ENCODE assay signal across 16 cellular contexts in genomic region chr21:33531007-33531406, GRCh38. TPM values are rescaled to one million over a fixed set of nuclear protein-coding genes. Genes with fewer than 3 reads are reported as not detected.
A peak's percentile ranks its signal among the peaks of the same experiment; 100 is the strongest.
DNase-seq lines count a peak whose midpoint lies in the region; ATAC-seq and TF ChIP-seq lines count a peak whose summit lies in the region.
"Had no signal": no experiment of that assay in that cellular context is flagged by ENCODE, and none has a peak within 500 bp of the region (broad histone marks: within the 10 kb centered on the region; RNA-seq: fewer than 3 reads in every experiment).

No MANE protein-coding gene starts in this region.

- no peaks in the 10 kb centered on the region for H3K9me3 Mint-ChIP-seq in MCF 10A (ENCODE audit: unreplicated experiment)
- H3K9me3 Mint-ChIP-seq in activated T-helper 17 cell treated with anti-CD3 and anti-CD28 coated beads, Interleukin-2, amount 50 U/mL, for 72 hours: no peaks in the 10 kb centered on the region
- H3K9me3 Mint-ChIP-seq in memory B cell: no peaks in the 10 kb centered on the region
- H3K9me3 Mint-ChIP-seq: CD4-positive, alpha-beta memory T cell; H9 had no signal

- H4K20me1 ChIP-seq in mammary epithelial cell (ENCODE audit: insufficient read depth, low read length): no peaks in the 10 kb centered on the region

- no peaks in the 10 kb centered on the region for H3K9me3 ChIP-seq in mammary epithelial cell (replicated peaks; ENCODE audit: insufficient read depth, low read length)

- intact Hi-C loops in MCF 10A (cut with micrococcal nuclease) (no loop called here), mammary epithelial cell (cut with micrococcal nuclease) (no loop called here)

- peaks cover 52% of the 10 kb centered on the region for H3K36me3 ChIP-seq in mammary epithelial cell (ENCODE audit: insufficient read depth, low read length)

- no peak overlapping the region for H3K9ac ChIP-seq in mammary epithelial cell (ENCODE audit: insufficient read depth, low read length)
- H3K9ac ChIP-seq: GM23248 had no signal

- no peak overlapping the region for H3K27ac ChIP-seq in mammary epithelial cell (ENCODE audit: insufficient read depth, low read depth, low read length)
- H3K27ac ChIP-seq: GM23248 had no signal

- POLR2A ChIA-PET in MCF 10A (lab: Yijun Ruan, JAX): interaction anchor here (0.7 to 2.1 kb wide), 5 partner anchors 9 to 51 kb away, joined by 3 to 9 read pairs (median 5); partner anchors contain the start of genes GART, SON and TMEM50B

- no peaks in the 10 kb centered on the region for H3K27me3 ChIP-seq in mammary epithelial cell (ENCODE audit: insufficient read depth, low read length)

- H3K36me3 Mint-ChIP-seq in MCF 10A (ENCODE audit: insufficient read depth, unreplicated experiment) (peaks cover 98% of the 10 kb centered on the region), memory B cell (peaks cover 30% of the 10 kb centered on the region)
- H3K36me3 Mint-ChIP-seq in activated T-helper 17 cell treated with anti-CD3 and anti-CD28 coated beads, Interleukin-2, amount 50 U/mL, for 72 hours (ENCODE audit: low read depth): peaks cover 100% of the 10 kb centered on the region

- H3K27me3 Mint-ChIP-seq in MCF 10A (ENCODE audit: insufficient read depth, unreplicated experiment): no peaks in the 10 kb centered on the region
- no peaks in the 10 kb centered on the region for H3K27me3 Mint-ChIP-seq in activated T-helper 17 cell treated with anti-CD3 and anti-CD28 coated beads, Interleukin-2, amount 50 U/mL, for 72 hours
- no peaks in the 10 kb centered on the region for H3K27me3 Mint-ChIP-seq in memory B cell
- H3K27me3 Mint-ChIP-seq: CD4-positive, alpha-beta memory T cell had no signal

- H3K4me1 ChIP-seq in mammary epithelial cell (ENCODE audit: insufficient read depth, low read length): no peaks in the 10 kb centered on the region

- CTCF ChIA-PET in MCF 10A (lab: Yijun Ruan, JAX): no interaction called here
- CTCF ChIA-PET in mammary epithelial cell (lab: Charles Lee; ENCODE audit: low non-redundant PET): no interaction called here

- H3K4me3 Mint-ChIP-seq in MCF 10A (ENCODE audit: unreplicated experiment): no peak overlapping the region
- no peak overlapping the region for H3K4me3 Mint-ChIP-seq in activated T-helper 17 cell treated with anti-CD3 and anti-CD28 coated beads, Interleukin-2, amount 50 U/mL, for 72 hours
- H3K4me3 Mint-ChIP-seq in memory B cell: no peak overlapping the region
- H3K4me3 Mint-ChIP-seq: CD4-positive, alpha-beta memory T cell; H9 had no signal

- TF ChIP-seq CTCF in MCF 10A (IDR thresholded peaks at IDR 0.05; ENCODE audit: unreplicated experiment) (no peak), mammary epithelial cell (conservative IDR thresholded peaks at IDR 0.05 in 1 of 2, IDR thresholded peaks at IDR 0.05 in 1 of 2; ENCODE audit: extremely low read depth in 1 of 2, insufficient read depth in 1 of 2, low read depth in 1 of 2, low read length in 2 of 2) (no peak), foreskin fibroblast (IDR thresholded peaks at IDR 0.05; ENCODE audit: low read depth, low read length) (no peak)

- peaks cover 8% of the 10 kb centered on the region for H3K79me2 ChIP-seq in mammary epithelial cell (ENCODE audit: insufficient read depth, low read length)

- H3K4me1 Mint-ChIP-seq in MCF 10A (ENCODE audit: insufficient read depth, unreplicated experiment) (no peaks in the 10 kb centered on the region), memory B cell (no peaks in the 10 kb centered on the region)
- no peaks in the 10 kb centered on the region for H3K4me1 Mint-ChIP-seq in activated T-helper 17 cell treated with anti-CD3 and anti-CD28 coated beads, Interleukin-2, amount 50 U/mL, for 72 hours
- H3K4me1 Mint-ChIP-seq: CD4-positive, alpha-beta memory T cell; H9 had no signal

- H3K27ac Mint-ChIP-seq in MCF 10A (ENCODE audit: low read depth, unreplicated experiment): peak overlapping the region; percentile 2
- H3K27ac Mint-ChIP-seq in activated T-helper 17 cell treated with anti-CD3 and anti-CD28 coated beads, Interleukin-2, amount 50 U/mL, for 72 hours: peak overlapping the region; percentile 3
- peak overlapping the region; percentile 9 for H3K27ac Mint-ChIP-seq in memory B cell
- H3K27ac Mint-ChIP-seq: CD4-positive, alpha-beta memory T cell; H9 had no signal

- H3K4me2 ChIP-seq in mammary epithelial cell (ENCODE audit: insufficient read depth, low read depth, low read length): no peak overlapping the region

- BruUV-seq in MCF 10A (replicated peaks; lab: Mats Ljungman, UMichigan) (no TSS peak), mammary epithelial cell (replicated peaks; lab: Mats Ljungman, UMichigan) (no TSS peak)

- dilution Hi-C loops in mammary epithelial cell (cut with HindIII; ENCODE audit: low sequenced_read_pairs): no loop called here

- 100% methylated on average over 3 of the region's 3 CpGs for WGBS in mammary epithelial cell (ENCODE audit: low coverage, missing lambda C conversion rate)

- ATAC-seq in activated T-helper 17 cell treated with anti-CD3 and anti-CD28 coated beads, Interleukin-2, amount 50 U/mL, for 72 hours (replicated peaks): no peak
- ATAC-seq in memory B cell (ENCODE audit: low read depth): no peak
- no peak for ATAC-seq in HG03460 (IDR thresholded peaks at IDR 0.05; ENCODE audit: unreplicated experiment)
- ATAC-seq: HCT116 had no signal

- no peak overlapping the region for H2AFZ ChIP-seq in mammary epithelial cell (ENCODE audit: low read depth, low read length)
- H2AFZ ChIP-seq: GM23248 had no signal

- DNase-seq in MCF 10A (ENCODE audit: unreplicated experiment) (no peak), mammary epithelial cell (no peak), memory B cell (ENCODE audit: low spot score in 2 of 2) (no peak), foreskin fibroblast (no peak)
- DNase-seq: C1 segment of cervical spinal cord; Calu3; CD4-positive, alpha-beta memory T cell; COR-L47; DMS53; DMS79 treated with DMSO at 0.1 percent for 48 hours; GF-D8; GM23248; H9 had no signal

- H3K4me3 ChIP-seq in mammary epithelial cell (replicated peaks in 1 of 3; ENCODE audit: insufficient read depth in 1 of 3, low read depth in 2 of 3, low read length in 3 of 3): no peak overlapping the region
- H3K4me3 ChIP-seq in foreskin fibroblast (ENCODE audit: low read depth in 1 of 2, low read length in 2 of 2): no peak overlapping the region
- H3K4me3 ChIP-seq: GM23248 had no signal

- in situ Hi-C loops in mammary epithelial cell (cut with MboI; ENCODE audit: low sequenced_read_pairs in 2 of 2): no loop called here

RNA-seq across cellular contexts. Expression of gene GART, which starts 10.9 kb away (rescaled TPM):
- total RNA-seq in MCF 10A (2022) (166 and 240 TPM in 2 replicates), mammary epithelial cell (100 to 1,000 TPM; 106 to 170 TPM)
- 19.4 TPM for polyA plus RNA-seq in mammary epithelial cell
- polyA minus RNA-seq in mammary epithelial cell: 80.3 TPM
- 100 to 1,000 TPM in 1 of 2 donors, 10 to 100 TPM in 1; 91.9 to 196 TPM for total RNA-seq in activated T-helper 17 cell treated with anti-CD3 and anti-CD28 coated beads, Interleukin-2, amount 50 U/mL, for 72 hours

RNA-seq across cellular contexts. Expression of gene SON, which starts 11.8 kb away (rescaled TPM):
- total RNA-seq in MCF 10A (2022): 289 and 303 TPM in 2 replicates
- 100 to 1,000 TPM; 132 to 233 TPM for total RNA-seq in mammary epithelial cell
- polyA plus RNA-seq in mammary epithelial cell: 54.0 TPM
- 248 TPM for polyA minus RNA-seq in mammary epithelial cell
- total RNA-seq in activated T-helper 17 cell treated with anti-CD3 and anti-CD28 coated beads, Interleukin-2, amount 50 U/mL, for 72 hours: 100 to 1,000 TPM; 242 to 282 TPM

RNA-seq across cellular contexts. Expression of gene DNAJC28, which starts 39.5 kb away (rescaled TPM):
- total RNA-seq in MCF 10A (2022) (0.28 and 0.39 TPM in 2 replicates), mammary epithelial cell (1 to 10 TPM; 1.2 to 2.0 TPM)
- 0.75 TPM for polyA plus RNA-seq in mammary epithelial cell
- polyA minus RNA-seq in mammary epithelial cell: not detected
- under 1 TPM; 0.54 to 0.79 TPM for total RNA-seq in activated T-helper 17 cell treated with anti-CD3 and anti-CD28 coated beads, Interleukin-2, amount 50 U/mL, for 72 hours

RNA-seq across cellular contexts. Expression of gene TMEM50B, which starts 51.2 kb away (rescaled TPM):
- total RNA-seq in MCF 10A (2022): 20.7 and 27.8 TPM in 2 replicates
- total RNA-seq in mammary epithelial cell: 10 to 100 TPM; 21.5 to 21.7 TPM
- polyA plus RNA-seq in mammary epithelial cell: 14.6 TPM
- 5.4 TPM for polyA minus RNA-seq in mammary epithelial cell
- total RNA-seq in activated T-helper 17 cell treated with anti-CD3 and anti-CD28 coated beads, Interleukin-2, amount 50 U/mL, for 72 hours: 10 to 100 TPM; 20.0 to 22.5 TPM

RNA-seq across cellular contexts. Expression of gene DONSON, which starts 57.5 kb away (rescaled TPM):
- total RNA-seq in MCF 10A (2022): 9.3 and 10.0 TPM in 2 replicates
- total RNA-seq in mammary epithelial cell: 10 to 100 TPM in 1 of 2 donors, 1 to 10 TPM in 1; 8.0 to 22.9 TPM
- 25.7 TPM for polyA plus RNA-seq in mammary epithelial cell
- polyA minus RNA-seq in mammary epithelial cell: 37.2 TPM
- 10 to 100 TPM; 39.8 to 43.0 TPM for total RNA-seq in activated T-helper 17 cell treated with anti-CD3 and anti-CD28 coated beads, Interleukin-2, amount 50 U/mL, for 72 hours
